19 cellular contexts compared by ENCODE assay signal in the genomic region with DNA sequence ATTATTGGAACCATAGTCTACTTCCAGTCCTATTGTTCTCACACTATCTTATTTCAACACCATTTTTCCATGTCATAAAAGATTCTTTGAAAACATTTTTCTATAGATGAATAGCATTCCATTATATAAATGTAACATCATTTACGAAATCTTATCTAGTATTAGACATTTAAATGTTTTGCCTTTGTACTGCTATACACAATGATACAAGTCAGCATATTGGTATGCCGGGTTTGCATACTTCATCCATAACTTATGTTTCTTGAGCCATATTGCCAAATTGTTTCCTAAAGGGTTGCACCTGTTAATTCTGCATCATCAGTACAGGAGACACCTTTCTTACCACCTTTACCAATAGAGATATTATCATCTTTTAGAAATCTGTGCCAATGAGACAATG.
DNase-seq lines count a peak whose midpoint lies in the region; ATAC-seq and TF ChIP-seq lines count a peak whose summit lies in the region.
"Had no signal": no experiment of that assay in that cellular context is flagged by ENCODE, and none has a peak within 500 bp of the region (broad histone marks: within the 10 kb centered on the region; RNA-seq: fewer than 3 reads in every experiment).

No MANE protein-coding gene starts in this region.

- TF ChIP-seq RAD21 in IMR-90 (IDR thresholded peaks at IDR 0.05; ENCODE audit: low read length): no peak

- no CpG with 5 or more reads among the region's 2 CpGs for WGBS in IMR-90 (ENCODE audit: extremely low coverage in 2 of 2, insufficient read length in 1 of 2), 2 experiments

- TF ChIP-seq POLR2A in IMR-90 (IDR thresholded peaks at IDR 0.05; ENCODE audit: low read depth, low read length): no peak

- dilution Hi-C loops in IMR-90 (cut with HindIII; ENCODE audit: low sequenced_read_pairs, unreplicated experiment): no loop called here

- no peak for TF ChIP-seq CTCF in AG10803 (conservative IDR thresholded peaks at IDR 0.05; ENCODE audit: low read length)
- TF ChIP-seq CTCF in IMR-90 (conservative IDR thresholded peaks at IDR 0.05; ENCODE audit: low read depth, low read length): no peak
- no peak for TF ChIP-seq CTCF in cardiac fibroblast (IDR thresholded peaks at IDR 0.05; ENCODE audit: low read depth, low read length)

- no peak overlapping the region for H3K23ac ChIP-seq in IMR-90 (ENCODE audit: low read depth, low read length)

- no peak overlapping the region for H3K14ac ChIP-seq in IMR-90 (replicated peaks; ENCODE audit: low read depth, low read length)

- no peak overlapping the region for H3K4ac ChIP-seq in IMR-90 (ENCODE audit: low read depth, low read length)

- CTCF ChIA-PET in IMR-90 (lab: Yijun Ruan, JAX): no interaction called here

- H2AK9ac ChIP-seq in IMR-90 (replicated peaks; ENCODE audit: low read depth, low read length, poor library complexity): no peak overlapping the region

- in situ Hi-C loops in IMR-90 (cut with MboI; ENCODE audit: low sequenced_read_pairs): no loop called here

- POLR2A ChIA-PET in IMR-90 (lab: Charles Lee; ENCODE audit: unreplicated experiment): no interaction called here

- H3K36me3 ChIP-seq in IMR-90 (ENCODE audit: control insufficient read depth, insufficient read depth, low read length): peaks cover 4% of the 10 kb centered on the region; the same call in 1 of the 2 replicates
- H3K36me3 ChIP-seq: BE2C, SJSA1 had no signal

- H4K8ac ChIP-seq in IMR-90 (ENCODE audit: low read depth in 2 of 2, low read length in 2 of 2): no peak overlapping the region

- no peak overlapping the region for H2BK20ac ChIP-seq in IMR-90 (ENCODE audit: low read depth, low read length)

- H2AK5ac ChIP-seq in IMR-90 (ENCODE audit: low read depth, low read length): no peak overlapping the region

- H2BK15ac ChIP-seq in IMR-90 (ENCODE audit: low read depth, low read length): no peak overlapping the region

- no peaks in the 10 kb centered on the region for H3K79me1 ChIP-seq in IMR-90 (ENCODE audit: low read depth in 1 of 2, low read length in 2 of 2)

- no peaks in the 10 kb centered on the region for H3K4me1 ChIP-seq in IMR-90 (ENCODE audit: control insufficient read depth, insufficient read depth, low read length)
- H3K4me1 ChIP-seq: BE2C, Peyer's patch, SJSA1 had no signal

- intact Hi-C loops in IMR-90 (cut with micrococcal nuclease): no loop called here

- H4K91ac ChIP-seq in IMR-90 (ENCODE audit: insufficient read depth, low read depth, low read length): no peak overlapping the region

- H3K27ac ChIP-seq in IMR-90 (ENCODE audit: insufficient read depth, low read length): no peak overlapping the region
- H3K27ac ChIP-seq: Peyer's patch, SJSA1 had no signal

- H3K18ac ChIP-seq in IMR-90 (ENCODE audit: low read depth, low read length): no peak overlapping the region

- no peaks in the 10 kb centered on the region; the same call in 1 of the 2 replicates for H3K9me1 ChIP-seq in IMR-90 (ENCODE audit: insufficient read depth, low read length)

- no peak overlapping the region for H2AFZ ChIP-seq in IMR-90 (replicated peaks; ENCODE audit: low read length, poor library complexity)

- no peak overlapping the region for H3K4me2 ChIP-seq in IMR-90 (ENCODE audit: low read depth, low read length)

- no peak overlapping the region for H2BK5ac ChIP-seq in IMR-90 (ENCODE audit: low read depth, low read length, poor library complexity, severe bottlenecking)

- no TSS peak for BruUV-seq in IMR-90 (replicated peaks; lab: Mats Ljungman, UMichigan)

- no peak overlapping the region for H3K9ac ChIP-seq in IMR-90 (ENCODE audit: low read depth, low read length)

- no peaks in the 10 kb centered on the region for H3K9me3 ChIP-seq in IMR-90 (ENCODE audit: control insufficient read depth, insufficient read depth, low read length)
- H3K9me3 ChIP-seq: BE2C, Peyer's patch, SJSA1 had no signal

- no peak overlapping the region for H4K5ac ChIP-seq in IMR-90 (ENCODE audit: low read depth, low read length)

- H4K20me1 ChIP-seq in IMR-90 (ENCODE audit: insufficient read depth, low read length): no peaks in the 10 kb centered on the region

- no peak overlapping the region for H2BK120ac ChIP-seq in IMR-90 (ENCODE audit: low read depth, low read length)

- no peaks in the 10 kb centered on the region for H3K27me3 ChIP-seq in IMR-90 (ENCODE audit: control insufficient read depth, insufficient read depth, low read length)
- H3K27me3 ChIP-seq: BE2C, Peyer's patch had no signal

- ATAC-seq in IMR-90 (ENCODE audit: low read depth): peak; percentile 54
- no peak for ATAC-seq in GM19397 (IDR thresholded peaks at IDR 0.05; ENCODE audit: unreplicated experiment)
- ATAC-seq: HCT116 had no signal

- no peak overlapping the region for H3K56ac ChIP-seq in IMR-90 (ENCODE audit: extremely low read depth, insufficient read depth, low read length)

- H3K4me3 ChIP-seq in AG10803 (ENCODE audit: low read length) (no peak overlapping the region), IMR-90 (ENCODE audit: insufficient read depth, low read depth, low read length) (no peak overlapping the region), cardiac fibroblast (replicated peaks in 1 of 2; ENCODE audit: low read depth in 2 of 2, low read length in 2 of 2) (no peak overlapping the region)
- H3K4me3 ChIP-seq: Peyer's patch, SJSA1 had no signal

- peak; percentile 12 for DNase-seq in AG10803 (ENCODE audit: low read depth)
- DNase-seq in IMR-90: peak; percentile 18
- peak; percentile 2 to 47 for DNase-seq in cardiac fibroblast (ENCODE audit: low read depth in 2 of 2)
- DNase-seq in iris pigment epithelial cell (ENCODE audit: low read depth): peak; percentile 30
- DNase-seq in DMS79 (lab: John Stamatoyannopoulos, UW): no peak
- no peak for DNase-seq in NCI-H2107 (lab: John Stamatoyannopoulos, UW)
- DNase-seq: BE2C, DMS53, GOT3, Karpas-422, MV-4-11, NCI-H1105 treated with DMSO at 0.1 percent for 48 hours, NCI-H2029 treated with DMSO at 0.1 percent for 48 hours, NCI-H2171 treated with DMSO at 0.1 percent for 48 hours, NCI-H446, Peyer's patch had no signal

TF ChIP-seq in IMR-90, 13 proteins besides CTCF, POLR2A, EP300 and RAD21:
- TF ChIP-seq, protein P1, sequence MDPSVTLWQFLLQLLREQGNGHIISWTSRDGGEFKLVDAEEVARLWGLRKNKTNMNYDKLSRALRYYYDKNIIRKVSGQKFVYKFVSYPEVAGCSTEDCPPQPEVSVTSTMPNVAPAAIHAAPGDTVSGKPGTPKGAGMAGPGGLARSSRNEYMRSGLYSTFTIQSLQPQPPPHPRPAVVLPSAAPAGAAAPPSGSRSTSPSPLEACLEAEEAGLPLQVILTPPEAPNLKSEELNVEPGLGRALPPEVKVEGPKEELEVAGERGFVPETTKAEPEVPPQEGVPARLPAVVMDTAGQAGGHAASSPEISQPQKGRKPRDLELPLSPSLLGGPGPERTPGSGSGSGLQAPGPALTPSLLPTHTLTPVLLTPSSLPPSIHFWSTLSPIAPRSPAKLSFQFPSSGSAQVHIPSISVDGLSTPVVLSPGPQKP (IDR thresholded peaks at IDR 0.05; ENCODE audit: borderline replicate concordance, low read depth, low read length): no peak
- TF ChIP-seq RFX5 (IDR thresholded peaks at IDR 0.05; ENCODE audit: low read depth, low read length) (no peak), MXI1 (IDR thresholded peaks at IDR 0.05; ENCODE audit: borderline replicate concordance, low read depth, low read length) (no peak), NFE2L2 (IDR thresholded peaks at IDR 0.05; ENCODE audit: low read depth, low read length) (no peak), BHLHE40 (IDR thresholded peaks at IDR 0.05; ENCODE audit: low read depth, low read length) (no peak), MAFK (IDR thresholded peaks at IDR 0.05; ENCODE audit: low read depth, low read length) (no peak), MAZ (IDR thresholded peaks at IDR 0.05; ENCODE audit: borderline replicate concordance, low read depth, low read length) (no peak)

Comparison
In these comparisons a context has a peak if more than half of its experiments do, and no peak if none do; other contexts are left out.
1. DNase-seq: peak in AG10803 (single experiment), IMR-90 (single experiment), cardiac fibroblast (2 of 2) and iris pigment epithelial cell (single experiment); none in DMS79 (single experiment) and NCI-H2107 (single experiment).